Comparison of ENCODE assay signal across 12 cellular contexts in genomic region chr4:143587703-143588102, GRCh38.
DNase-seq lines count a peak whose midpoint lies in the region; ATAC-seq and TF ChIP-seq lines count a peak whose summit lies in the region.
"Had no signal": no experiment of that assay in that cellular context is flagged by ENCODE, and none has a peak within 500 bp of the region (broad histone marks: within the 10 kb centered on the region; RNA-seq: fewer than 3 reads in every experiment).

No MANE protein-coding gene starts in this region.

- no TSS peak for BruUV-seq in A673 (replicated peaks; lab: Mats Ljungman, UMichigan)

- CTCF ChIA-PET in A673 (lab: Charles Lee): no interaction called here

- no peak for ATAC-seq in GM21423 (IDR thresholded peaks at IDR 0.05; ENCODE audit: unreplicated experiment)

- no peak for TF ChIP-seq EP300 in ovary (IDR thresholded peaks at IDR 0.05)

- peaks cover 3% of the 10 kb centered on the region for H3K27me3 Mint-ChIP-seq in activated naive CD8-positive, alpha-beta T cell treated with anti-CD3 and anti-CD28 coated beads for 36 hours
- H3K27me3 Mint-ChIP-seq: activated naive CD8-positive, alpha-beta T cell had no signal

- H3K4me1 Mint-ChIP-seq in activated naive CD8-positive, alpha-beta T cell treated with anti-CD3 and anti-CD28 coated beads for 36 hours: no peaks in the 10 kb centered on the region
- H3K4me1 Mint-ChIP-seq: B cell had no signal

- H3K27me3 ChIP-seq in A673 (replicated peaks; ENCODE audit: insufficient read depth, low read depth, low read length, poor library complexity) (no peaks in the 10 kb centered on the region), ovary (no peaks in the 10 kb centered on the region)

- H3K27ac Mint-ChIP-seq in activated naive CD8-positive, alpha-beta T cell treated with anti-CD3 and anti-CD28 coated beads for 36 hours: no peak overlapping the region
- H3K27ac Mint-ChIP-seq: activated naive CD8-positive, alpha-beta T cell; B cell had no signal

- H3K36me3 ChIP-seq in A673 (ENCODE audit: insufficient read depth, low read length, poor library complexity, severe bottlenecking): no peaks in the 10 kb centered on the region
- H3K36me3 ChIP-seq in ovary: no peaks in the 10 kb centered on the region

- no peak overlapping the region for H3K4me3 Mint-ChIP-seq in activated naive CD8-positive, alpha-beta T cell treated with anti-CD3 and anti-CD28 coated beads for 36 hours
- H3K4me3 Mint-ChIP-seq: activated naive CD8-positive, alpha-beta T cell; B cell had no signal

- no peak overlapping the region for H3K4me3 ChIP-seq in A673 (ENCODE audit: low read depth, low read length, poor library complexity, severe bottlenecking)
- H3K4me3 ChIP-seq in epithelial cell of esophagus (ENCODE audit: low read length): no peak overlapping the region
- no peak overlapping the region for H3K4me3 ChIP-seq in ovary

- TF ChIP-seq POLR2A in ovary (IDR thresholded peaks at IDR 0.05): no peak

- peaks cover 24% of the 10 kb centered on the region for H3K9me3 Mint-ChIP-seq in activated naive CD8-positive, alpha-beta T cell treated with anti-CD3 and anti-CD28 coated beads for 36 hours

- H3K36me3 Mint-ChIP-seq in activated naive CD8-positive, alpha-beta T cell treated with anti-CD3 and anti-CD28 coated beads for 36 hours: peaks cover 6% of the 10 kb centered on the region

- TF ChIP-seq CTCF in A673 (conservative IDR thresholded peaks at IDR 0.05; ENCODE audit: low read depth, low read length) (no peak), GM10266 (IDR thresholded peaks at IDR 0.05; ENCODE audit: control insufficient read depth, insufficient read depth, low read depth, missing control alignments) (peak; percentile 29), epithelial cell of esophagus (IDR thresholded peaks at IDR 0.05; ENCODE audit: insufficient read depth, low read depth, low read length, missing control alignments) (no peak), ovary (IDR thresholded peaks at IDR 0.05) (no peak)

- intact Hi-C loops in A673 (cut with micrococcal nuclease; ENCODE audit: unreplicated experiment) (no loop called here), ovary (cut with DNase I) (no loop called here)

- H3K27ac ChIP-seq in A673 (ENCODE audit: low read depth, low read length, poor library complexity, severe bottlenecking): no peak overlapping the region
- H3K27ac ChIP-seq in ovary: no peak overlapping the region

- H3K4me1 ChIP-seq in A673 (ENCODE audit: insufficient read depth, low read length, poor library complexity, severe bottlenecking) (no peaks in the 10 kb centered on the region), ovary (ENCODE audit: insufficient read depth) (no peaks in the 10 kb centered on the region)

- DNase-seq in A673 (ENCODE audit: low spot score): peak; percentile 19
- DNase-seq in GM10266 (ENCODE audit: extremely low spot score): no peak
- DNase-seq in OCI-M1 (lab: John Stamatoyannopoulos, UW): peak; percentile 39
- peak; percentile 9 for DNase-seq in epithelial cell of esophagus (ENCODE audit: low read depth)
- DNase-seq in hypothalamus (lab: John Stamatoyannopoulos, UW): no peak
- no peak for DNase-seq in ovary
- DNase-seq in activated naive CD8-positive, alpha-beta T cell treated with anti-CD3 and anti-CD28 coated beads for 36 hours: no peak
- DNase-seq: NCI-H1417 treated with DMSO at 0.1 percent for 48 hours, trophoblast cell had no signal

- H3K9me3 ChIP-seq in A673 (ENCODE audit: low read depth, low read length, poor library complexity, severe bottlenecking) (peaks cover 7% of the 10 kb centered on the region), ovary (no peaks in the 10 kb centered on the region)

- POLR2A ChIA-PET in A673 (lab: Charles Lee; ENCODE audit: low non-redundant PET): no interaction called here

Comparison
In these comparisons a context has a peak if more than half of its experiments do, and no peak if none do; other contexts are left out.
1. DNase-seq: peak in A673 (single experiment), OCI-M1 (single experiment) and epithelial cell of esophagus (single experiment); none in GM10266 (single experiment), hypothalamus (0 of 51), ovary (0 of 5) and activated naive CD8-positive, alpha-beta T cell treated with anti-CD3 and anti-CD28 coated beads for 36 hours (single experiment).